Comparison of ENCODE assay signal across 8 cellular contexts in genomic region chr15:62389887-62390792, GRCh38. TPM values are rescaled to one million over a fixed set of nuclear protein-coding genes. Genes with fewer than 3 reads are reported as not detected.
A peak's percentile ranks its signal among the peaks of the same experiment; 100 is the strongest.
DNase-seq lines count a peak whose midpoint lies in the region; ATAC-seq and TF ChIP-seq lines count a peak whose summit lies in the region.

TLN2 (plus strand) TSS chr15:62390550.

- H3K4me1 ChIP-seq in CD8-positive, alpha-beta memory T cell (ENCODE audit: insufficient read depth, low read length) = peaks cover 15% of the 10 kb centered on the region
- H3K4me1 ChIP-seq in PC-3 (ENCODE audit: insufficient read depth, low read length) (peaks cover 16% of the 10 kb centered on the region), fibroblast of lung (ENCODE audit: control insufficient read depth, extremely low read depth, insufficient read depth, low read length) (peaks cover 10% of the 10 kb centered on the region), stomach smooth muscle (ENCODE audit: control insufficient read depth, insufficient read depth, low read length) (peaks cover 23% of the 10 kb centered on the region)

- ATAC-seq in GM19397 (IDR thresholded peaks at IDR 0.05; ENCODE audit: unreplicated experiment) = peak; percentile 91
- ATAC-seq in HG03469 (IDR thresholded peaks at IDR 0.05; ENCODE audit: unreplicated experiment) = peak; percentile 61
- peak; percentile 63 for ATAC-seq in PC-3
- peak; percentile 83 to 84 for ATAC-seq in naive B cell (ENCODE audit: low read depth in 2 of 2)

- POLR2A ChIA-PET in CD8-positive, alpha-beta memory T cell (lab: Charles Lee) = no interaction called here
- POLR2A ChIA-PET in PC-3 (lab: Charles Lee; ENCODE audit: unreplicated experiment) = no interaction called here

- H3K27me3 Mint-ChIP-seq in CD8-positive, alpha-beta memory T cell = peaks cover 21 to 25% of the 10 kb centered on the region in 2 donors
- H3K27me3 Mint-ChIP-seq in naive B cell = peaks cover 14 to 35% (median 29%) of the 10 kb centered on the region in 3 donors

- H3K27me3 ChIP-seq in CD8-positive, alpha-beta memory T cell (ENCODE audit: insufficient read depth, low read length, poor library complexity, severe bottlenecking) = peaks cover 14% of the 10 kb centered on the region
- H3K27me3 ChIP-seq in PC-3 (ENCODE audit: low read length) = no peaks in the 10 kb centered on the region
- H3K27me3 ChIP-seq in fibroblast of lung (ENCODE audit: control insufficient read depth, insufficient read depth, low read length) = no peaks in the 10 kb centered on the region
- no peaks in the 10 kb centered on the region for H3K27me3 ChIP-seq in stomach smooth muscle (ENCODE audit: control insufficient read depth in 1 of 2, insufficient read depth in 2 of 2, low read length in 2 of 2)

- H3K9me2 ChIP-seq in PC-3 (replicated peaks; ENCODE audit: low read length) = no peaks in the 10 kb centered on the region

- H3K9ac ChIP-seq in PC-3 (ENCODE audit: low read length) = peak within 1 kb of the TSS; percentile 98
- peak within 1 kb of the TSS; percentile 89 for H3K9ac ChIP-seq in fibroblast of lung (ENCODE audit: insufficient read depth, low read length)
- peak within 1 kb of the TSS; percentile 85 to 97 for H3K9ac ChIP-seq in stomach smooth muscle (ENCODE audit: low read length in 2 of 2)

- CTCF ChIA-PET in CD8-positive, alpha-beta memory T cell (lab: Charles Lee) = no interaction called here
- CTCF ChIA-PET in PC-3 (lab: Charles Lee) = no interaction called here

- peak; percentile 12 to 52 (median 33) for DNase-seq in CD8-positive, alpha-beta memory T cell
- DNase-seq in PC-3 = peak; percentile 70
- DNase-seq in activated T-helper 1 cell treated with Interleukin-2 at 50 U/mL for 16 hours (ENCODE audit: low read depth) = peak; percentile 16
- peak; percentile 77 to 78 for DNase-seq in fibroblast of lung (ENCODE audit: low read depth in 2 of 2)
- DNase-seq in naive B cell = peak; percentile 35

- H3K4me2 ChIP-seq in PC-3 (ENCODE audit: low read length) (peak within 1 kb of the TSS; percentile 98), fibroblast of lung (ENCODE audit: extremely low read depth, insufficient read depth, low read length) (peak within 1 kb of the TSS; percentile 89)

- intact Hi-C loops in PC-3 (cut with micrococcal nuclease) = loop anchor here (1.0 to 10.0 kb wide), 4 partner anchors 67 to 315 kb away; no protein-coding TSS in a partner anchor

- TF ChIP-seq CTCF in PC-3 (conservative IDR thresholded peaks at IDR 0.05; ENCODE audit: low read depth, low read length) (no peak), fibroblast of lung (conservative IDR thresholded peaks at IDR 0.05 in 1 of 2, IDR thresholded peaks at IDR 0.05 in 1 of 2; ENCODE audit: low read depth in 1 of 2, low read length in 2 of 2) (no peak)

- BruUV-seq in PC-3 (replicated peaks; lab: Mats Ljungman, UMichigan) = TSS peak; percentile 76

- H3K4me3 ChIP-seq in CD8-positive, alpha-beta memory T cell (ENCODE audit: low read length) = peak within 1 kb of the TSS; percentile 84
- H3K4me3 ChIP-seq in PC-3 (ENCODE audit: low read length) (peak within 1 kb of the TSS; percentile 99), fibroblast of lung (replicated peaks in 1 of 4; ENCODE audit: control extremely low read depth in 1 of 4, insufficient read depth in 1 of 4, low read depth in 3 of 4, low read length in 4 of 4) (peak within 1 kb of the TSS; percentile 85 to 97 (median 92)), stomach smooth muscle (ENCODE audit: low read length in 2 of 2) (peak within 1 kb of the TSS; percentile 97 to 99)

- H4K20me1 ChIP-seq in PC-3 (ENCODE audit: low read length) (no peaks in the 10 kb centered on the region), fibroblast of lung (ENCODE audit: control insufficient read depth, extremely low read depth, insufficient read depth, low read length) (no peaks in the 10 kb centered on the region)

- peak within 1 kb of the TSS; percentile 93 to 98 (median 96) for H3K4me3 Mint-ChIP-seq in CD8-positive, alpha-beta memory T cell
- H3K4me3 Mint-ChIP-seq in naive B cell = peak within 1 kb of the TSS; percentile 88 to 97 (median 94)

- peaks cover 7% of the 10 kb centered on the region for H3K79me2 ChIP-seq in PC-3 (ENCODE audit: low read length)
- peaks cover 22% of the 10 kb centered on the region for H3K79me2 ChIP-seq in fibroblast of lung (ENCODE audit: control insufficient read depth, insufficient read depth, low read length)

- H3K9me3 ChIP-seq in CD8-positive, alpha-beta memory T cell (ENCODE audit: low read length) = no peaks in the 10 kb centered on the region
- no peaks in the 10 kb centered on the region for H3K9me3 ChIP-seq in PC-3 (ENCODE audit: low read length)
- no peaks in the 10 kb centered on the region for H3K9me3 ChIP-seq in fibroblast of lung (ENCODE audit: control insufficient read depth, insufficient read depth, low read depth, low read length)
- H3K9me3 ChIP-seq in stomach smooth muscle (ENCODE audit: control insufficient read depth in 2 of 2, low read length in 2 of 2) = no peaks in the 10 kb centered on the region

- H3K27ac Mint-ChIP-seq in CD8-positive, alpha-beta memory T cell = peak within 1 kb of the TSS in 7 of 8 donors; percentile 22 to 90 (median 79)
- H3K27ac Mint-ChIP-seq in naive B cell = peak within 1 kb of the TSS in 5 of 6 donors; percentile 51 to 89 (median 66)

- H3K27ac ChIP-seq in CD8-positive, alpha-beta memory T cell (ENCODE audit: low read depth, low read length) = peak within 1 kb of the TSS; percentile 70
- H3K27ac ChIP-seq in PC-3 (ENCODE audit: low read length) = peak within 1 kb of the TSS; percentile 29; the same call in 1 of the 2 replicates
- peak within 1 kb of the TSS; percentile 80 for H3K27ac ChIP-seq in fibroblast of lung (ENCODE audit: insufficient read depth, low read length)
- H3K27ac ChIP-seq in stomach smooth muscle (ENCODE audit: low read length) = peak within 1 kb of the TSS; percentile 79

- no peaks in the 10 kb centered on the region for H3F3A ChIP-seq in PC-3 (ENCODE audit: low read length, unreplicated experiment)

- no peaks in the 10 kb centered on the region for H3K36me3 ChIP-seq in CD8-positive, alpha-beta memory T cell (ENCODE audit: insufficient read depth, low read length)
- H3K36me3 ChIP-seq in PC-3 (ENCODE audit: low read depth, low read length) (no peaks in the 10 kb centered on the region), fibroblast of lung (ENCODE audit: control insufficient read depth, insufficient read depth, low read length) (no peaks in the 10 kb centered on the region), stomach smooth muscle (ENCODE audit: control insufficient read depth in 2 of 2, insufficient read depth in 2 of 2, low read length in 2 of 2) (no peaks in the 10 kb centered on the region)

- H2AFZ ChIP-seq in PC-3 (ENCODE audit: low read length) (peak within 1 kb of the TSS; percentile 98), fibroblast of lung (ENCODE audit: low read length) (peak within 1 kb of the TSS; percentile 91)

- H3K9me3 Mint-ChIP-seq in CD8-positive, alpha-beta memory T cell = no peaks in the 10 kb centered on the region
- no peaks in the 10 kb centered on the region for H3K9me3 Mint-ChIP-seq in naive B cell

- peaks cover 18 to 21% (median 19%) of the 10 kb centered on the region in 3 donors for H3K4me1 Mint-ChIP-seq in CD8-positive, alpha-beta memory T cell
- H3K4me1 Mint-ChIP-seq in naive B cell = peaks cover 8 to 21% (median 15%) of the 10 kb centered on the region in 3 donors

- peaks cover 0 to 9% (median 0%) of the 10 kb centered on the region in 3 donors for H3K36me3 Mint-ChIP-seq in CD8-positive, alpha-beta memory T cell
- no peaks in the 10 kb centered on the region for H3K36me3 Mint-ChIP-seq in naive B cell

RNA-seq across cellular contexts. Expression of gene TLN2, which starts in this region (rescaled TPM):
- 1 to 10 TPM; 3.1 to 3.5 TPM for total RNA-seq in CD8-positive, alpha-beta memory T cell
- polyA plus RNA-seq in CD8-positive, alpha-beta memory T cell = 0.06 TPM
- total RNA-seq in PC-3 (2014; rRNA removed) (5.1 and 5.7 TPM in 2 replicates), fibroblast of lung (28.8 and 51.2 TPM in 2 replicates)
- polyA plus RNA-seq in fibroblast of lung (4.6 and 16.3 TPM in 2 replicates), naive B cell (ENCODE audit: low read depth in 6 of 6) (under 1 TPM in 2 of 6 donors, not detected in 4; 0.04 to 0.12 TPM)
- polyA plus RNA-seq in fibroblast of lung (2012) = 6.2 and 20.1 TPM in 2 replicates
- 23.1 and 94.7 TPM in 2 replicates for polyA minus RNA-seq in fibroblast of lung (ENCODE audit: low replicate concordance)

Comparison
In these comparisons a context has a peak if more than half of its experiments do, and no peak if none do; other contexts are left out.
1. Peak in every context shown above with its lines: DNase-seq, ATAC-seq, H3K4me3 ChIP-seq and H3K27ac ChIP-seq.
2. Peak in DNase-seq and ATAC-seq in naive B cell; RNA of the gene not detected or under 1 TPM.
3. DNase-seq: peak in every context shown above with its lines; median percentile 78 in fibroblast of lung; 70 in PC-3; 35 in naive B cell; 33 in CD8-positive, alpha-beta memory T cell; 16 in activated T-helper 1 cell treated with Interleukin-2 at 50 U/mL for 16 hours.
4. H3K27ac ChIP-seq: peak in every context shown above with its lines; median percentile 80 in fibroblast of lung; 79 in stomach smooth muscle; 70 in CD8-positive, alpha-beta memory T cell; 29 in PC-3.